ENCODE assay signal across 2 cellular contexts in genomic region chr10:11837372-11838161, GRCh38.
A peak's percentile ranks its signal among the peaks of the same experiment; 100 is the strongest.
TF ChIP-seq lines count a peak whose summit lies in the region.

No MANE protein-coding gene starts in this region.

TF ChIP-seq in IMR-90, 13 proteins besides CTCF, POLR2A, EP300 and RAD21:
- TF ChIP-seq CEBPB (IDR thresholded peaks at IDR 0.05; ENCODE audit: low read depth, low read length) (peak; percentile 80), FOS (IDR thresholded peaks at IDR 0.05; ENCODE audit: low read depth, low read length) (no peak)
TF ChIP-seq in IMR-90: peak in this region for 1.

TF ChIP-seq in H1, 55 proteins besides CTCF, POLR2A, EP300 and RAD21:
- TF ChIP-seq CEBPB (IDR thresholded peaks at IDR 0.05; ENCODE audit: low read depth, low read length): peak; percentile 59; the same call in 1 of the 2 replicates
- TF ChIP-seq SP4 (IDR thresholded peaks at IDR 0.05; ENCODE audit: low read length): no peak
TF ChIP-seq in H1: peak in this region for 1.
